7 cellular contexts compared by ENCODE assay signal in the genomic region with DNA sequence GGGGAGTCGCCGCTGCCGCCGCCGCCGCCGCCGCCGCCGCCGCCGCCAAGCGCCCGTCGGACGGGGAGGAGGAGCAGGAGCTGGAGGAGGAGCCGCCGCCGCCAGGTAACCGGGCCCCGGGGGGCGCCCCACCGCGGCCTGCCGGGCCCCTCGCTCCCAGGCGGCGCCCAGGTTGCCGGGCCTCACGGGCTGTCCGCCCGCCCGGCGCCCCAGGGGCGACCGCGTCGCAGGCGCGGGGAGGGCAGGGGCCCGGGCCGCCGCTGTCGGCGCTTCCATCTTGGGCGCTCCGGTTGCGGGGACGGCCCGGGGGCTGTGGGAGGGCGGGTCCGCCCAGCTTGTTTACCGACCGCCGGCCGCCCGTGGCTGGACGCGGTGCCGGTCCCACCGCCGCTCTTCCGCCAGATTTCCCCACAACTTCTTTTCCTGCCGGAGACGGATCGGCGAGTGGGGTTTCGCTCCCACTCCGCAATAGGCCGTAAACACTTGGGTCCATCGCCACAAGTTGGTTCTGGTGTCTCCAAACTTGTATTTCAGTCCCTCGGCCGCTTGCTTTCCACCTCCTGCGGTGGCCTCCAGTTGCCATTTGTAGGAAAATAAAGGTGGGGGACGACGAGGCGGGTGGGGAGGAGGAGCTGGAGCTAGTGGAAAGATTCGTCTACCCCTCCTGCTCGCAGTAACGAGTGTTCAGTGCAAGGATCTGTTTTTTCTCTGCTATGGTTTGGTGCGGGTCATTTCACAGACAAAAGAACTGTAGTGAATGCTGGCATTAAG. TPM values are rescaled to one million over a fixed set of nuclear protein-coding genes. Genes with fewer than 3 reads are reported as not detected.
DNase-seq lines count a peak whose midpoint lies in the region; ATAC-seq, FAIRE-seq and TF ChIP-seq lines count a peak whose summit lies in the region.

No MANE protein-coding gene starts in this region.

- ATAC-seq in HCT116 = peak; percentile 35

- peak overlapping the region; percentile 89 for H3K4me2 ChIP-seq in HCT116 (ENCODE audit: low read length)

- RAD21 ChIA-PET in HCT116 (lab: Charles Lee; ENCODE audit: low non-redundant PET in 1 of 2, low total read pairs in 2 of 2, uncharacterized antibody in 2 of 2, unreplicated experiment in 2 of 2) = no interaction called here

- peaks cover 6% of the 10 kb centered on the region; the same call in 1 of the 2 replicates for H4K20me1 ChIP-seq in HCT116 (ENCODE audit: insufficient read depth)

- DNase-seq in GM12891 (ENCODE audit: insufficient read length, low spot score) = peak; percentile 30
- no peak for DNase-seq in HCT116 (ENCODE audit: low read depth, low spot score)
- DNase-seq in NCI-H146 treated with DMSO at 0.1 percent for 48 hours (lab: John Stamatoyannopoulos, UW; ENCODE audit: unreplicated experiment) = peak; percentile 26
- DNase-seq in activated CD8-positive, alpha-beta memory T cell treated with anti-CD3 and anti-CD28 coated beads, Interleukin-2, amount 50 U/mL, for 48 hours = peak; percentile 66
- no peak for DNase-seq in epithelial cell of proximal tubule (ENCODE audit: low read depth)
- peak; percentile 64 for DNase-seq in myocyte (ENCODE audit: low read depth)

- POLR2A ChIA-PET in HCT116 (lab: Charles Lee) = interaction anchor here (1.1 kb wide), 1 partner anchor 9 kb away, joined by 5 read pairs; no protein-coding TSS in a partner anchor

- peak overlapping the region; percentile 83 for H3K27ac ChIP-seq in HCT116 (ENCODE audit: low read depth, low read length)
- H3K27ac ChIP-seq in stomach smooth muscle (ENCODE audit: low read length) = peak overlapping the region; percentile 93

- TF ChIP-seq RAD21 in HCT116 (IDR thresholded peaks at IDR 0.05; ENCODE audit: low read depth) = no peak

- H3K9ac ChIP-seq in HCT116 (ENCODE audit: low read length) (peak overlapping the region; percentile 96), stomach smooth muscle (ENCODE audit: low read length in 2 of 2) (peak overlapping the region; percentile 94 to 97)

- TF ChIP-seq CTCF in HCT116 (IDR thresholded peaks at IDR 0.05 in 2 of 3, conservative IDR thresholded peaks at IDR 0.05 in 1 of 3; ENCODE audit: borderline replicate concordance in 1 of 3, insufficient read depth in 1 of 3, low read depth in 2 of 3, low read length in 2 of 3) = no peak
- TF ChIP-seq CTCF in epithelial cell of proximal tubule (conservative IDR thresholded peaks at IDR 0.05; ENCODE audit: low read depth, low read length) = no peak

- H2AFZ ChIP-seq in HCT116 (ENCODE audit: low read depth, low read length, poor library complexity, severe bottlenecking) = no peak overlapping the region

- H3K9me3 ChIP-seq in HCT116 (ENCODE audit: control insufficient read depth in 1 of 2, insufficient read depth in 1 of 2, low read depth in 1 of 2, low read length in 2 of 2) = no peaks in the 10 kb centered on the region
- no peaks in the 10 kb centered on the region for H3K9me3 ChIP-seq in stomach smooth muscle (ENCODE audit: control insufficient read depth in 2 of 2, low read length in 2 of 2)

- intact Hi-C loops in HCT116 (cut with micrococcal nuclease) = no loop called here

- TF ChIP-seq POLR2A in GM12891 (IDR thresholded peaks at IDR 0.05; ENCODE audit: low read depth, low read length) (no peak), HCT116 (IDR thresholded peaks at IDR 0.05; ENCODE audit: borderline replicate concordance, extremely low read depth, insufficient read depth, insufficient read length) (no peak)

- H3K79me2 ChIP-seq in HCT116 (ENCODE audit: insufficient read depth, low read length) = peaks cover 57% of the 10 kb centered on the region

- H3K27me3 ChIP-seq in HCT116 (ENCODE audit: insufficient read depth, low read length) = peaks cover 7% of the 10 kb centered on the region; the same call in 1 of the 2 replicates
- H3K27me3 ChIP-seq in stomach smooth muscle (ENCODE audit: control insufficient read depth in 1 of 2, insufficient read depth in 2 of 2, low read length in 2 of 2) = no peaks in the 10 kb centered on the region

- H3K9me2 ChIP-seq in HCT116 (ENCODE audit: insufficient read depth) = no peaks in the 10 kb centered on the region

- H3K4me1 ChIP-seq in HCT116 (ENCODE audit: control insufficient read depth in 1 of 2, insufficient read depth in 2 of 2, low read length in 2 of 2) (peaks cover 10 to 26% of the 10 kb centered on the region in 2 experiments), stomach smooth muscle (ENCODE audit: control insufficient read depth, insufficient read depth, low read length) (peaks cover 16% of the 10 kb centered on the region)

- BruUV-seq in HCT116 (replicated peaks; lab: Mats Ljungman, UMichigan) = no TSS peak

- peak overlapping the region; percentile 78 to 87 for H3K4me3 ChIP-seq in HCT116 (replicated peaks in 1 of 2; ENCODE audit: low read depth in 1 of 2, low read length in 2 of 2)
- H3K4me3 ChIP-seq in epithelial cell of proximal tubule (ENCODE audit: low read depth, low read length) = peak overlapping the region; percentile 94
- peak overlapping the region; percentile 94 to 95 for H3K4me3 ChIP-seq in stomach smooth muscle (ENCODE audit: low read length in 2 of 2)

- H3K36me3 ChIP-seq in HCT116 (ENCODE audit: control insufficient read depth in 1 of 2, insufficient read depth in 2 of 2, low read length in 2 of 2) (no peaks in the 10 kb centered on the region), stomach smooth muscle (ENCODE audit: control insufficient read depth in 2 of 2, insufficient read depth in 2 of 2, low read length in 2 of 2) (no peaks in the 10 kb centered on the region)

- CTCF ChIA-PET in HCT116 (lab: Charles Lee) = interaction anchor here (0.6 kb wide), 1 partner anchor 75 kb away, joined by 3 read pairs; no protein-coding TSS in a partner anchor

- no peak for FAIRE-seq in GM12891 (lab: Jason Lieb, UNC)

TF ChIP-seq in GM12891, 5 proteins besides CTCF, POLR2A, EP300 and RAD21:
- TF ChIP-seq POU2F2 (IDR thresholded peaks at IDR 0.05; ENCODE audit: low read depth, low read length) (no peak), PAX5 (IDR thresholded peaks at IDR 0.05; ENCODE audit: insufficient read depth, low read length, severe bottlenecking) (no peak), SPI1 (IDR thresholded peaks at IDR 0.05; ENCODE audit: low read depth, low read length) (no peak), POLR2AphosphoS5 (IDR thresholded peaks at IDR 0.05; ENCODE audit: low read depth, low read length) (no peak), TAF1 (IDR thresholded peaks at IDR 0.05; ENCODE audit: low read depth, low read length) (no peak)

TF ChIP-seq in HCT116, 20 proteins besides CTCF, POLR2A, EP300 and RAD21:
- TF ChIP-seq ZFX (IDR thresholded peaks at IDR 0.05) (peak; percentile 74), SP1 (IDR thresholded peaks at IDR 0.05; ENCODE audit: low read depth) (no peak)

RNA-seq across cellular contexts. Expression of gene ZRANB1, which starts 24.6 kb away (rescaled TPM):
- polyA plus RNA-seq in GM12891 (2012; ENCODE audit: low read depth, missing spikeins) = 5.2 TPM
- total RNA-seq in HCT116 (2021; ENCODE audit: unreplicated experiment) (23.9 TPM), epithelial cell of proximal tubule (12.0 and 13.9 TPM in 2 replicates), myocyte (28.3 and 31.7 TPM in 2 replicates)
- polyA plus RNA-seq in HCT116 (2012) = 9.9 and 10.8 TPM in 2 replicates
- 10.7 TPM for polyA plus RNA-seq in myocyte (2012)

Comparison
In these comparisons a context has a peak if more than half of its experiments do, and no peak if none do; other contexts are left out.
1. DNase-seq: peak in GM12891 (single experiment), NCI-H146 treated with DMSO at 0.1 percent for 48 hours (single experiment), activated CD8-positive, alpha-beta memory T cell treated with anti-CD3 and anti-CD28 coated beads, Interleukin-2, amount 50 U/mL, for 48 hours (single experiment) and myocyte (single experiment); none in HCT116 (single experiment) and epithelial cell of proximal tubule (single experiment).
2. Peak in every context shown above with its lines, with median percentiles within 50 percentile points of each other: H3K4me3 ChIP-seq.